10 cellular contexts compared by ENCODE assay signal in genomic region chr4:42566835-42567234, GRCh38.
"Had no signal": no experiment of that assay in that cellular context is flagged by ENCODE, and none has a peak within 500 bp of the region (broad histone marks: within the 10 kb centered on the region; RNA-seq: fewer than 3 reads in every experiment).

No MANE protein-coding gene starts in this region.

- H3K4me2 ChIP-seq: smooth muscle cell had no signal

- H3K27ac ChIP-seq: gastrocnemius medialis, left lung, lower lobe of right lung, ovary, right atrium auricular region had no signal

- DNase-seq: effector memory CD8-positive, alpha-beta T cell; gastrocnemius medialis; left lung; lower lobe of right lung; natural killer cell; ovary; stimulated activated CD4-positive, alpha-beta T cell treated with anti-CD3 and anti-CD28 coated beads, Interleukin-2, amount 100 ng/mL, for 48 hours; stimulated activated naive CD4-positive, alpha-beta T cell treated with Interleukin-2 at 50 U/mL for 16 hours had no signal

- H3K4me3 ChIP-seq: gastrocnemius medialis, left lung, lower lobe of right lung, ovary, right atrium auricular region, smooth muscle cell had no signal

- H3K9me3 ChIP-seq: gastrocnemius medialis, left lung, lower lobe of right lung, ovary, right atrium auricular region had no signal

- H3K36me3 ChIP-seq: gastrocnemius medialis, ovary had no signal

- H3K27me3 ChIP-seq: gastrocnemius medialis, left lung, ovary, right atrium auricular region had no signal
